In the genomic region with DNA sequence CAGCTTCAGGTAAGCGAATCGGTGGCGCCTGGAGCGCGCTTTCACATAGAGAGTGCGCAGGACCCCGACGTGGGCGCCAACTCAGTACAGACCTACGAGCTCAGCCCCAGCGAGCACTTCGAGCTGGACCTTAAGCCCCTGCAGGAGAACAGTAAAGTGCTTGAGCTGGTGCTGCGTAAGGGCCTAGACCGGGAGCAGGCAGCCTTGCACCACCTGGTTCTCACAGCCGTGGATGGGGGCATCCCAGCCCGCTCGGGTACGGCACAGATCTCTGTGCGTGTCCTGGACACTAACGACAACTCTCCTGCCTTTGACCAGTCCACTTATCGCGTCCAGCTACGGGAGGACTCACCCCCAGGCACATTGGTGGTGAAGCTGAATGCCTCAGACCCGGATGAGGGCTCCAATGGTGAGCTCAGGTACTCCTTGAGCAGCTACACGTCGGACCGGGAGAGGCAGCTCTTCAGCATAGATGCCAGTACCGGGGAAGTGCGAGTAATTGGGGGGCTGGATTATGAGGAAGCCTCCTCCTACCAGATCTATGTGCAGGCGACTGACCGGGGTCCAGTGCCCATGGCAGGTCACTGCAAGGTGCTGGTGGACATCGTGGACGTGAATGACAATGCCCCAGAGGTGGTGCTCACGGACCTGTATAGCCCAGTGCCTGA, we compare ENCODE assay signal across 12 cellular contexts. TPM values are rescaled to one million over a fixed set of nuclear protein-coding genes. Genes with fewer than 3 reads are reported as not detected.
DNase-seq lines count a peak whose midpoint lies in the region; ATAC-seq and TF ChIP-seq lines count a peak whose summit lies in the region.
"Had no signal": no experiment of that assay in that cellular context is flagged by ENCODE, and none has a peak within 500 bp of the region (broad histone marks: within the 10 kb centered on the region; RNA-seq: fewer than 3 reads in every experiment).

No MANE protein-coding gene starts in this region.

- peak overlapping the region; percentile 84 for H3K4me3 Mint-ChIP-seq in nephron progenitor cell

- H3K4me1 Mint-ChIP-seq in nephron progenitor cell: peaks cover 21% of the 10 kb centered on the region

- TF ChIP-seq EP300 in tibial nerve (IDR thresholded peaks at IDR 0.05): no peak

- WGBS in esophagus, 2 donors: 29 to 34% methylated on average over 34 of the region's 34 CpGs
- 52 to 70% methylated on average over 16 to 34 of the region's 34 CpGs for WGBS in tibial nerve, 2 donors

- no peaks in the 10 kb centered on the region for H3K9me3 Mint-ChIP-seq in nephron progenitor cell
- H3K9me3 Mint-ChIP-seq: activated naive CD4-positive, alpha-beta T cell treated with anti-CD3 and anti-CD28 coated beads, Interleukin-2, amount 50 U/mL, for 72 hours had no signal

- no peaks in the 10 kb centered on the region for H3K9me3 ChIP-seq in adipocyte (ENCODE audit: control insufficient read depth, low read length)
- no peaks in the 10 kb centered on the region for H3K9me3 ChIP-seq in esophagus (ENCODE audit: control insufficient read depth in 2 of 2, insufficient read depth in 1 of 2, low read depth in 1 of 2, low read length in 1 of 2)
- H3K9me3 ChIP-seq in tibial nerve: no peaks in the 10 kb centered on the region
- H3K9me3 ChIP-seq: transverse colon had no signal

- no peak overlapping the region for H3K9ac ChIP-seq in adipocyte (ENCODE audit: low read length)

- H3K4me3 ChIP-seq in adipocyte (ENCODE audit: low read length): peak overlapping the region; percentile 77
- peak overlapping the region; percentile 40 to 50 for H3K4me3 ChIP-seq in esophagus (ENCODE audit: low read depth in 1 of 2, low read length in 2 of 2)
- H3K4me3 ChIP-seq in tibial nerve: peak overlapping the region; percentile 43 to 64 (median 54)
- H3K4me3 ChIP-seq in foreskin fibroblast (ENCODE audit: low read depth in 1 of 2, low read length in 2 of 2): no peak overlapping the region

- H3K36me3 Mint-ChIP-seq in nephron progenitor cell (ENCODE audit: low read depth): peaks cover 6% of the 10 kb centered on the region

- H3K27ac Mint-ChIP-seq in nephron progenitor cell: no peak overlapping the region
- H3K27ac Mint-ChIP-seq: activated naive CD4-positive, alpha-beta T cell treated with anti-CD3 and anti-CD28 coated beads, Interleukin-2, amount 50 U/mL, for 72 hours had no signal

- ATAC-seq in HG03095 (IDR thresholded peaks at IDR 0.05; ENCODE audit: unreplicated experiment): no peak
- ATAC-seq: activated naive CD4-positive, alpha-beta T cell treated with anti-CD3 and anti-CD28 coated beads, Interleukin-2, amount 50 U/mL, for 72 hours had no signal

- H3K4me1 ChIP-seq in adipocyte (ENCODE audit: control insufficient read depth, insufficient read depth, low read length): no peaks in the 10 kb centered on the region
- peaks cover 3 to 9% of the 10 kb centered on the region in 2 donors for H3K4me1 ChIP-seq in esophagus (ENCODE audit: control insufficient read depth in 2 of 2, insufficient read depth in 2 of 2, low read length in 1 of 2)
- peaks cover 0 to 18% (median 3%) of the 10 kb centered on the region in 4 donors for H3K4me1 ChIP-seq in tibial nerve

- peaks cover 50% of the 10 kb centered on the region for H3K27me3 Mint-ChIP-seq in nephron progenitor cell (ENCODE audit: low read depth, poor library complexity)

- H3K36me3 ChIP-seq in adipocyte (ENCODE audit: control insufficient read depth, insufficient read depth, low read length, severe bottlenecking) (no peaks in the 10 kb centered on the region), esophagus (ENCODE audit: control insufficient read depth in 2 of 2, insufficient read depth in 2 of 2, low read length in 1 of 2) (no peaks in the 10 kb centered on the region), tibial nerve (no peaks in the 10 kb centered on the region)
- H3K36me3 ChIP-seq: transverse colon had no signal

- no peak overlapping the region for H3K27ac ChIP-seq in esophagus (ENCODE audit: low read depth in 2 of 2, low read length in 1 of 2)
- H3K27ac ChIP-seq in tibial nerve: no peak overlapping the region
- H3K27ac ChIP-seq: transverse colon had no signal

- TF ChIP-seq POLR2A in tibial nerve (IDR thresholded peaks at IDR 0.05): no peak

- peaks cover 22% of the 10 kb centered on the region for H3K27me3 ChIP-seq in adipocyte (replicated peaks; ENCODE audit: control insufficient read depth, insufficient read depth, low read length)
- peaks cover 0 to 3% of the 10 kb centered on the region in 2 donors for H3K27me3 ChIP-seq in esophagus (ENCODE audit: control insufficient read depth in 1 of 2, insufficient read depth in 2 of 2, low read length in 2 of 2)
- no peaks in the 10 kb centered on the region for H3K27me3 ChIP-seq in tibial nerve

- no peak for TF ChIP-seq CTCF in nephron progenitor cell (IDR thresholded peaks at IDR 0.05)
- TF ChIP-seq CTCF in tibial nerve (IDR thresholded peaks at IDR 0.05): no peak
- no peak for TF ChIP-seq CTCF in foreskin fibroblast (IDR thresholded peaks at IDR 0.05; ENCODE audit: low read depth, low read length)

- DNase-seq in adipocyte (ENCODE audit: low read depth) (no peak), nephron progenitor cell (no peak), tibial nerve (ENCODE audit: low spot score in 2 of 2) (no peak), glomerular visceral epithelial cell (ENCODE audit: extremely low spot score) (no peak), foreskin fibroblast (no peak)
- DNase-seq: activated CD4-positive, alpha-beta T cell treated with anti-CD3 and anti-CD28 coated beads, Interleukin-2, amount 50 U/mL, for 48 hours; NCI-H1048; T-helper 1 cell; transverse colon had no signal

RNA-seq across cellular contexts. Expression of a gene that starts 1.1 kb away (rescaled TPM):
- polyA plus RNA-seq in esophagus: under 1 TPM; 0.02 to 0.06 TPM
- total RNA-seq in tibial nerve: 1 to 10 TPM in 3 of 4 donors, under 1 TPM in 1; 0.78 to 4.2 (median 2.5) TPM
- total RNA-seq: activated naive CD4-positive, alpha-beta T cell treated with anti-CD3 and anti-CD28 coated beads, Interleukin-2, amount 50 U/mL, for 72 hours had no signal

RNA-seq across cellular contexts. Expression of a gene that starts 41.3 kb away (rescaled TPM):
- under 1 TPM in 1 of 2 donors, not detected in 1; 0.01 TPM for polyA plus RNA-seq in esophagus
- 1 to 10 TPM; 1.2 to 3.3 (median 2.7) TPM for total RNA-seq in tibial nerve
- total RNA-seq: activated naive CD4-positive, alpha-beta T cell treated with anti-CD3 and anti-CD28 coated beads, Interleukin-2, amount 50 U/mL, for 72 hours had no signal

Comparison
In these comparisons a context has a peak if more than half of its experiments do, and no peak if none do; other contexts are left out.
1. H3K4me3 ChIP-seq: peak in adipocyte (single experiment), esophagus (2 of 2) and tibial nerve (4 of 4); none in foreskin fibroblast (0 of 2).